18 cellular contexts compared by ENCODE assay signal in the genomic region with DNA sequence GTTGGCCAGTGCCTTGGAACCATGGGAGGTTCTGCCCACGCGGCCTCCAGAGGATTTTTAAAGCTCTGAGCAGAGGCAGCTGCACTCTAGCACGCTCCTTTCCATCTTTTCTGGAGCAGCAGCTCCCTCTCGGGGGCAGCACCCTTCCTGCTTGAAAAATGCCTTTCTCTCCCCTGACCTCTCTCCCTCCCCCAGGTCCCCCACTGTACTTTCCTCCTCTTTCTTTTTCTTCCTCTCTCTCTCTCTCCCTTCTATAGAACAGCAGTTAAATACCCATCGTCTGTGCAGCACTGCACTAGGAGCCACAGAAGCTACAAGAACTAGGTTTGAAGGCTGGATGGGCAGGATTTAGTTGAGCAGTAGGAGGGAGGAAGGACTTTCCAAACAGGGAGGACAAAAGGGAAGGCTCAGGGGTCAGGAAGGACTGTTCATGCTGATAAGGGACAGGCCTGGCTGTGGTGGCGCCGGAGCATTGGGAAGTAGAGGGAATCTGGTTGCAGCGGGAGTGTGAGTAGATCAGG. TPM values are rescaled to one million over a fixed set of nuclear protein-coding genes. Genes with fewer than 3 reads are reported as not detected.
DNase-seq lines count a peak whose midpoint lies in the region; ATAC-seq and TF ChIP-seq lines count a peak whose summit lies in the region.
"Had no signal": no experiment of that assay in that cellular context is flagged by ENCODE, and none has a peak within 500 bp of the region (broad histone marks: within the 10 kb centered on the region; RNA-seq: fewer than 3 reads in every experiment).

No MANE protein-coding gene starts in this region.

- no peaks in the 10 kb centered on the region for H3F3A ChIP-seq in OCI-LY1 (ENCODE audit: insufficient read depth, low read length)

- no peak overlapping the region for H3K9ac ChIP-seq in OCI-LY1 (ENCODE audit: low read length)
- H3K9ac ChIP-seq: SK-N-SH had no signal

- peak overlapping the region; percentile 74 for H3K4me3 Mint-ChIP-seq in endothelial cell (ENCODE audit: unreplicated experiment)
- H3K4me3 Mint-ChIP-seq: activated naive CD8-positive, alpha-beta T cell treated with anti-CD3 and anti-CD28 coated beads, Interleukin-2, amount 50 U/mL, for 24 hours; CD14-positive monocyte; naive B cell; stimulated activated naive CD8-positive, alpha-beta T cell treated with anti-CD3 and anti-CD28 coated beads, Interleukin-15, Interleukin-2, amounts not matched to agents 100 ng/mL and 50 ng/mL, for 24 hours had no signal

- DNase-seq in endothelial cell (ENCODE audit: low spot score) (peak; percentile 68), lung microvascular endothelial cell (ENCODE audit: low read depth in 2 of 2) (peak; percentile 19 to 83), tibial artery (peak in 1 of 2 donors; percentile 66), breast epithelium (ENCODE audit: low spot score in 2 of 2) (no peak), BE2C (no peak), midbrain (lab: John Stamatoyannopoulos, UW) (no peak)
- DNase-seq: activated naive CD8-positive, alpha-beta T cell treated with anti-CD3 and anti-CD28 coated beads, Interleukin-2, amount 50 U/mL, for 24 hours; H9; naive B cell; NCI-H2081; NK-92 treated with Interleukin-12 subunit alpha and Interleukin-12 subunit beta, amount 100 ng/mL, for 24 hours; right lobe of liver; SK-N-SH; WERI-Rb-1 had no signal

- H3K9me3 Mint-ChIP-seq in endothelial cell (ENCODE audit: unreplicated experiment), result no peaks in the 10 kb centered on the region
- H3K9me3 Mint-ChIP-seq: activated naive CD8-positive, alpha-beta T cell treated with anti-CD3 and anti-CD28 coated beads, Interleukin-2, amount 50 U/mL, for 24 hours; CD14-positive monocyte; H9; stimulated activated naive CD8-positive, alpha-beta T cell treated with anti-CD3 and anti-CD28 coated beads, Interleukin-15, Interleukin-2, amounts not matched to agents 100 ng/mL and 50 ng/mL, for 24 hours had no signal

- H2AFZ ChIP-seq in OCI-LY1 (ENCODE audit: low read length), result no peak overlapping the region

- H3K4me3 ChIP-seq in OCI-LY1 (ENCODE audit: low read depth, low read length, poor library complexity, severe bottlenecking) (no peak overlapping the region), tibial artery (no peak overlapping the region), breast epithelium (no peak overlapping the region), BE2C (ENCODE audit: low read depth, low read length) (no peak overlapping the region)
- H3K4me3 ChIP-seq: right lobe of liver had no signal

- no peak for TF ChIP-seq POLR2A in breast epithelium (IDR thresholded peaks at IDR 0.05)

- H3K27ac Mint-ChIP-seq in endothelial cell (ENCODE audit: unreplicated experiment), result peak overlapping the region; percentile 95
- H3K27ac Mint-ChIP-seq: activated naive CD8-positive, alpha-beta T cell treated with anti-CD3 and anti-CD28 coated beads, Interleukin-2, amount 50 U/mL, for 24 hours; stimulated activated naive CD8-positive, alpha-beta T cell treated with anti-CD3 and anti-CD28 coated beads, Interleukin-15, Interleukin-2, amounts not matched to agents 100 ng/mL and 50 ng/mL, for 24 hours had no signal

- H3K4me1 ChIP-seq in OCI-LY1 (ENCODE audit: insufficient read depth, low read length, severe bottlenecking) (no peaks in the 10 kb centered on the region), tibial artery (peaks cover 0 to 96% (median 76%) of the 10 kb centered on the region in 4 donors), breast epithelium (peaks cover 0 to 3% of the 10 kb centered on the region in 2 donors), BE2C (peaks cover 17% of the 10 kb centered on the region)

- H3K9me2 ChIP-seq in OCI-LY1 (ENCODE audit: low read depth, low read length), result no peaks in the 10 kb centered on the region
- H3K9me2 ChIP-seq: SK-N-SH had no signal

- H3K9me3 ChIP-seq in OCI-LY1 (ENCODE audit: low read length), result no peaks in the 10 kb centered on the region
- H3K9me3 ChIP-seq in tibial artery, result no peaks in the 10 kb centered on the region
- no peaks in the 10 kb centered on the region for H3K9me3 ChIP-seq in breast epithelium
- H3K9me3 ChIP-seq in BE2C, result no peaks in the 10 kb centered on the region; the same call in 1 of the 2 replicates
- H3K9me3 ChIP-seq: right lobe of liver, SK-N-SH had no signal

- H3K27me3 ChIP-seq in OCI-LY1 (ENCODE audit: insufficient read depth, low read length) (no peaks in the 10 kb centered on the region), tibial artery (no peaks in the 10 kb centered on the region), breast epithelium (no peaks in the 10 kb centered on the region), BE2C (no peaks in the 10 kb centered on the region)
- H3K27me3 ChIP-seq: right lobe of liver had no signal

- H3K36me3 ChIP-seq in OCI-LY1 (ENCODE audit: insufficient read depth, low read length) (no peaks in the 10 kb centered on the region), tibial artery (no peaks in the 10 kb centered on the region), breast epithelium (no peaks in the 10 kb centered on the region), BE2C (no peaks in the 10 kb centered on the region; the same call in 1 of the 2 replicates)
- H3K36me3 ChIP-seq: right lobe of liver had no signal

- H3K79me2 ChIP-seq in OCI-LY1 (ENCODE audit: insufficient read depth, low read length), result no peaks in the 10 kb centered on the region

- no peak overlapping the region for H3K4me2 ChIP-seq in OCI-LY1 (ENCODE audit: low read length)
- H3K4me2 ChIP-seq: SK-N-SH had no signal

- peaks cover 11% of the 10 kb centered on the region for H3K36me3 Mint-ChIP-seq in endothelial cell (ENCODE audit: low read depth, unreplicated experiment)
- H3K36me3 Mint-ChIP-seq: naive B cell had no signal

- no peaks in the 10 kb centered on the region for H4K20me1 ChIP-seq in OCI-LY1 (ENCODE audit: insufficient read depth, low read length)

- ATAC-seq in GM21619 (IDR thresholded peaks at IDR 0.05; ENCODE audit: unreplicated experiment), result no peak
- ATAC-seq: activated naive CD8-positive, alpha-beta T cell treated with anti-CD3 and anti-CD28 coated beads, Interleukin-2, amount 50 U/mL, for 24 hours had no signal

- TF ChIP-seq CTCF in OCI-LY1 (IDR thresholded peaks at IDR 0.05; ENCODE audit: low read length), result peak; percentile 35
- no peak for TF ChIP-seq CTCF in endothelial cell (IDR thresholded peaks at IDR 0.05; ENCODE audit: unreplicated experiment)
- no peak for TF ChIP-seq CTCF in tibial artery (IDR thresholded peaks at IDR 0.05)
- no peak for TF ChIP-seq CTCF in breast epithelium (IDR thresholded peaks at IDR 0.05)
- no peak for TF ChIP-seq CTCF in BE2C (IDR thresholded peaks at IDR 0.05; ENCODE audit: low read depth, low read length)

- H3K27me3 Mint-ChIP-seq in endothelial cell (ENCODE audit: unreplicated experiment), result peaks cover 20% of the 10 kb centered on the region

- H3K27ac ChIP-seq in OCI-LY1 (ENCODE audit: low read depth, low read length, poor library complexity, severe bottlenecking), result no peak overlapping the region
- peak overlapping the region; percentile 99 for H3K27ac ChIP-seq in tibial artery
- H3K27ac ChIP-seq in breast epithelium, result no peak overlapping the region
- H3K27ac ChIP-seq: right lobe of liver had no signal

- intact Hi-C loops in tibial artery (cut with DNase I; ENCODE audit: low total_unique reads), result no loop called here
- intact Hi-C loops in breast epithelium (cut with DNase I; ENCODE audit: low total_unique reads), result no loop called here

- peaks cover 57% of the 10 kb centered on the region for H3K4me1 Mint-ChIP-seq in endothelial cell (ENCODE audit: unreplicated experiment)

RNA-seq across cellular contexts. Expression of gene ALPK3, which starts 4.4 kb away (rescaled TPM):
- total RNA-seq in endothelial cell (ENCODE audit: unreplicated experiment), result 94.2 TPM
- total RNA-seq in lung microvascular endothelial cell, result 22.7 and 45.2 TPM in 2 replicates
- 1 to 10 TPM; 1.6 to 3.4 (median 2.6) TPM for total RNA-seq in breast epithelium
- 0.93 TPM for polyA plus RNA-seq in BE2C (2012; ENCODE audit: insufficient read depth, insufficient read length, low read depth)

Comparison
In these comparisons a context has a peak if more than half of its experiments do, and no peak if none do; other contexts are left out.
1. H3K27ac ChIP-seq: peak in tibial artery (2 of 2); none in OCI-LY1 (single experiment) and breast epithelium (0 of 2).
2. DNase-seq: peak in endothelial cell (single experiment) and lung microvascular endothelial cell (2 of 2); none in breast epithelium (0 of 2), BE2C (single experiment) and midbrain (single experiment).